In genomic region chr15:77030042-77030927, GRCh38 we compare ENCODE assay signal across 9 cellular contexts. TPM values are rescaled to one million over a fixed set of nuclear protein-coding genes. Genes with fewer than 3 reads are reported as not detected.
A peak's percentile ranks its signal among the peaks of the same experiment; 100 is the strongest.
DNase-seq lines count a peak whose midpoint lies in the region; ATAC-seq and TF ChIP-seq lines count a peak whose summit lies in the region.
"Had no signal": no experiment of that assay in that cellular context is flagged by ENCODE, and none has a peak within 500 bp of the region (broad histone marks: within the 10 kb centered on the region; RNA-seq: fewer than 3 reads in every experiment).

No MANE protein-coding gene starts in this region.

- H3K36me3 ChIP-seq in transverse colon = no peaks in the 10 kb centered on the region
- H3K36me3 ChIP-seq: esophagus squamous epithelium had no signal

- CTCF ChIA-PET in activated CD8-positive, alpha-beta memory T cell treated with anti-CD3 and anti-CD28 coated beads, Interleukin-2, amount 10 ng/mL, durations not matched to agents 7 days and 5 days (lab: Charles Lee) = interaction anchor here (0.5 to 3.3 kb wide), 11 partner anchors 11 to 514 kb away, joined by 3 to 31 read pairs (median 4); no protein-coding TSS in a partner anchor
- CTCF ChIA-PET in activated CD8-positive, alpha-beta T cell treated with anti-CD3 and anti-CD28 coated beads, Interleukin-2, amount 10 ng/mL, durations not matched to agents 7 days and 5 days (lab: Charles Lee) = interaction anchor here (0.8 to 4.4 kb wide), 10 partner anchors 13 to 513 kb away, joined by 3 to 59 read pairs (median 6); partner anchors contain the start of gene PSTPIP1

- H3K4me3 ChIP-seq in transverse colon = no peak overlapping the region
- H3K4me3 ChIP-seq: esophagus squamous epithelium had no signal

- no peaks in the 10 kb centered on the region for H3K9me3 ChIP-seq in transverse colon
- H3K9me3 ChIP-seq: esophagus squamous epithelium had no signal

- H3K27ac ChIP-seq in transverse colon = no peak overlapping the region
- H3K27ac ChIP-seq: esophagus squamous epithelium had no signal

- H3K4me1 Mint-ChIP-seq in activated CD8-positive, alpha-beta memory T cell treated with anti-CD3 and anti-CD28 coated beads, Interleukin-2, amount 10 ng/mL, durations not matched to agents 7 days and 5 days = peaks cover 28% of the 10 kb centered on the region
- peaks cover 49% of the 10 kb centered on the region for H3K4me1 Mint-ChIP-seq in activated CD8-positive, alpha-beta T cell treated with anti-CD3 and anti-CD28 coated beads, Interleukin-2, amount 10 ng/mL, durations not matched to agents 7 days and 5 days (ENCODE audit: low read depth)
- peaks cover 35% of the 10 kb centered on the region for H3K4me1 Mint-ChIP-seq in stimulated activated memory B cell treated with anti-CD40 and anti-IgM and Interleukin-4, amounts not matched to agents 10 μg/mL and 1 μg/mL and 100 μg/mL, for 72 hours

- TF ChIP-seq CTCF in transverse colon (IDR thresholded peaks at IDR 0.05) = no peak

- POLR2A ChIA-PET in activated CD8-positive, alpha-beta T cell treated with anti-CD3 and anti-CD28 coated beads, Interleukin-2, amount 10 ng/mL, durations not matched to agents 7 days and 5 days (lab: Charles Lee) = interaction anchor here (1.2 kb wide), 1 partner anchor 11 kb away, joined by 4 read pairs; no protein-coding TSS in a partner anchor

- H3K27me3 ChIP-seq in transverse colon = peaks cover 6% of the 10 kb centered on the region

- no peak for ATAC-seq in activated CD8-positive, alpha-beta memory T cell treated with anti-CD3 and anti-CD28 coated beads, Interleukin-2, amount 10 ng/mL, durations not matched to agents 7 days and 5 days
- no peak for ATAC-seq in activated CD8-positive, alpha-beta T cell treated with anti-CD3 and anti-CD28 coated beads, Interleukin-2, amount 10 ng/mL, durations not matched to agents 7 days and 5 days
- ATAC-seq in left colon = peak; percentile 36
- no peak for ATAC-seq in stimulated activated memory B cell treated with anti-CD40 and anti-IgM and Interleukin-4, amounts not matched to agents 10 μg/mL and 1 μg/mL and 100 μg/mL, for 72 hours

- peaks cover 48% of the 10 kb centered on the region for H3K36me3 Mint-ChIP-seq in activated CD8-positive, alpha-beta memory T cell treated with anti-CD3 and anti-CD28 coated beads, Interleukin-2, amount 10 ng/mL, durations not matched to agents 7 days and 5 days
- peaks cover 78% of the 10 kb centered on the region for H3K36me3 Mint-ChIP-seq in activated CD8-positive, alpha-beta T cell treated with anti-CD3 and anti-CD28 coated beads, Interleukin-2, amount 10 ng/mL, durations not matched to agents 7 days and 5 days (ENCODE audit: low read depth)
- H3K36me3 Mint-ChIP-seq in stimulated activated memory B cell treated with anti-CD40 and anti-IgM and Interleukin-4, amounts not matched to agents 10 μg/mL and 1 μg/mL and 100 μg/mL, for 72 hours = no peaks in the 10 kb centered on the region

- DNase-seq in activated CD8-positive, alpha-beta memory T cell treated with anti-CD3 and anti-CD28 coated beads, Interleukin-2, amount 10 ng/mL, durations not matched to agents 7 days and 5 days = peak; percentile 37
- DNase-seq in activated CD8-positive, alpha-beta memory T cell treated with anti-CD3 and anti-CD28 coated beads for 24 hours = no peak
- DNase-seq in activated CD8-positive, alpha-beta T cell treated with anti-CD3 and anti-CD28 coated beads, Interleukin-2, amount 10 ng/mL, durations not matched to agents 7 days and 5 days = no peak
- peak; percentile 47 to 55 for DNase-seq in left colon
- peak; percentile 28 for DNase-seq in transverse colon
- no peak for DNase-seq in activated T-cell treated with anti-CD3 and anti-CD28 coated beads for 4 hours
- DNase-seq in RPMI8226 = no peak
- DNase-seq: esophagus squamous epithelium had no signal

- no peaks in the 10 kb centered on the region for H3K9me3 Mint-ChIP-seq in activated CD8-positive, alpha-beta memory T cell treated with anti-CD3 and anti-CD28 coated beads, Interleukin-2, amount 10 ng/mL, durations not matched to agents 7 days and 5 days (ENCODE audit: low read depth)
- H3K9me3 Mint-ChIP-seq in activated CD8-positive, alpha-beta T cell treated with anti-CD3 and anti-CD28 coated beads, Interleukin-2, amount 10 ng/mL, durations not matched to agents 7 days and 5 days (ENCODE audit: insufficient read depth) = no peaks in the 10 kb centered on the region
- no peaks in the 10 kb centered on the region for H3K9me3 Mint-ChIP-seq in stimulated activated memory B cell treated with anti-CD40 and anti-IgM and Interleukin-4, amounts not matched to agents 10 μg/mL and 1 μg/mL and 100 μg/mL, for 72 hours

- H3K4me1 ChIP-seq in transverse colon = peaks cover 5 to 33% (median 20%) of the 10 kb centered on the region in 4 donors

- no peak overlapping the region for H3K4me3 Mint-ChIP-seq in activated CD8-positive, alpha-beta memory T cell treated with anti-CD3 and anti-CD28 coated beads, Interleukin-2, amount 10 ng/mL, durations not matched to agents 7 days and 5 days
- no peak overlapping the region for H3K4me3 Mint-ChIP-seq in activated CD8-positive, alpha-beta T cell treated with anti-CD3 and anti-CD28 coated beads, Interleukin-2, amount 10 ng/mL, durations not matched to agents 7 days and 5 days
- no peak overlapping the region for H3K4me3 Mint-ChIP-seq in stimulated activated memory B cell treated with anti-CD40 and anti-IgM and Interleukin-4, amounts not matched to agents 10 μg/mL and 1 μg/mL and 100 μg/mL, for 72 hours

- intact Hi-C loops in left colon (cut with DNase I, micrococcal nuclease) = loop anchor here in 1 of 2 donors (10.0 kb wide), 1 partner anchor 75 kb away; no protein-coding TSS in a partner anchor
- intact Hi-C loops in transverse colon (cut with DNase I; ENCODE audit: low total_unique reads) = no loop called here

- no peak overlapping the region for H3K27ac Mint-ChIP-seq in activated CD8-positive, alpha-beta memory T cell treated with anti-CD3 and anti-CD28 coated beads, Interleukin-2, amount 10 ng/mL, durations not matched to agents 7 days and 5 days
- peak overlapping the region; percentile 30 for H3K27ac Mint-ChIP-seq in activated CD8-positive, alpha-beta T cell treated with anti-CD3 and anti-CD28 coated beads, Interleukin-2, amount 10 ng/mL, durations not matched to agents 7 days and 5 days
- H3K27ac Mint-ChIP-seq in stimulated activated memory B cell treated with anti-CD40 and anti-IgM and Interleukin-4, amounts not matched to agents 10 μg/mL and 1 μg/mL and 100 μg/mL, for 72 hours = no peak overlapping the region

- 71% methylated on average over 22 of the region's 22 CpGs; no CpG with 5 or more reads in 1 of the 2 donors for WGBS in transverse colon (ENCODE audit: low coverage in 1 of 2), 2 donors

- no peak for TF ChIP-seq EP300 in transverse colon (IDR thresholded peaks at IDR 0.05; ENCODE audit: low read depth)

- in situ Hi-C loops in transverse colon (cut with MboI; ENCODE audit: low pct_ligation_motif_present in 1 of 4, low pct_unique_long_range_greater_than_20kb in 1 of 4, low sequenced_read_pairs in 3 of 4) = no loop called here

- TF ChIP-seq POLR2A in transverse colon (IDR thresholded peaks at IDR 0.05) = no peak

- no peaks in the 10 kb centered on the region for H3K27me3 Mint-ChIP-seq in activated CD8-positive, alpha-beta memory T cell treated with anti-CD3 and anti-CD28 coated beads, Interleukin-2, amount 10 ng/mL, durations not matched to agents 7 days and 5 days
- H3K27me3 Mint-ChIP-seq in activated CD8-positive, alpha-beta T cell treated with anti-CD3 and anti-CD28 coated beads, Interleukin-2, amount 10 ng/mL, durations not matched to agents 7 days and 5 days (ENCODE audit: low read depth) = no peaks in the 10 kb centered on the region
- no peaks in the 10 kb centered on the region for H3K27me3 Mint-ChIP-seq in stimulated activated memory B cell treated with anti-CD40 and anti-IgM and Interleukin-4, amounts not matched to agents 10 μg/mL and 1 μg/mL and 100 μg/mL, for 72 hours

RNA-seq across cellular contexts. Expression of gene PSTPIP1, which starts 35.4 kb away (rescaled TPM):
- 100 to 1,000 TPM; 157 to 255 TPM for total RNA-seq in activated CD8-positive, alpha-beta memory T cell treated with anti-CD3 and anti-CD28 coated beads, Interleukin-2, amount 10 ng/mL, durations not matched to agents 7 days and 5 days
- 100 to 1,000 TPM; 208 to 212 TPM for total RNA-seq in activated CD8-positive, alpha-beta T cell treated with anti-CD3 and anti-CD28 coated beads, Interleukin-2, amount 10 ng/mL, durations not matched to agents 7 days and 5 days
- total RNA-seq in left colon = 1 to 10 TPM; 1.6 to 7.2 TPM
- 10 to 100 TPM in 1 of 4 donors, 1 to 10 TPM in 3; 1.4 to 35.2 (median 8.7) TPM for total RNA-seq in transverse colon

RNA-seq across cellular contexts. Expression of gene TSPAN3, which starts 40.6 kb away (rescaled TPM):
- 10 to 100 TPM; 20.9 to 29.4 TPM for total RNA-seq in activated CD8-positive, alpha-beta memory T cell treated with anti-CD3 and anti-CD28 coated beads, Interleukin-2, amount 10 ng/mL, durations not matched to agents 7 days and 5 days
- 10 to 100 TPM; 17.4 to 18.4 TPM for total RNA-seq in activated CD8-positive, alpha-beta T cell treated with anti-CD3 and anti-CD28 coated beads, Interleukin-2, amount 10 ng/mL, durations not matched to agents 7 days and 5 days
- total RNA-seq in left colon (100 to 1,000 TPM; 708 to 954 TPM), transverse colon (1,000 to 10,000 TPM in 1 of 4 donors, 100 to 1,000 TPM in 3; 365 to 1,069 (median 676) TPM)

Comparison
In these comparisons a context has a peak if more than half of its experiments do, and no peak if none do; other contexts are left out.
1. DNase-seq: peak in activated CD8-positive, alpha-beta memory T cell treated with anti-CD3 and anti-CD28 coated beads, Interleukin-2, amount 10 ng/mL, durations not matched to agents 7 days and 5 days (single experiment), left colon (2 of 2) and transverse colon (single experiment); none in activated CD8-positive, alpha-beta memory T cell treated with anti-CD3 and anti-CD28 coated beads for 24 hours (single experiment), activated CD8-positive, alpha-beta T cell treated with anti-CD3 and anti-CD28 coated beads, Interleukin-2, amount 10 ng/mL, durations not matched to agents 7 days and 5 days (single experiment), activated T-cell treated with anti-CD3 and anti-CD28 coated beads for 4 hours (single experiment) and RPMI8226 (single experiment).
2. RNA of gene PSTPIP1, which starts 35.4 kb away (total RNA-seq): 157 to 255 TPM in activated CD8-positive, alpha-beta memory T cell treated with anti-CD3 and anti-CD28 coated beads, Interleukin-2, amount 10 ng/mL, durations not matched to agents 7 days and 5 days and 208 to 212 TPM in activated CD8-positive, alpha-beta T cell treated with anti-CD3 and anti-CD28 coated beads, Interleukin-2, amount 10 ng/mL, durations not matched to agents 7 days and 5 days; 1.4 to 35.2 TPM in transverse colon and 1.6 to 7.2 TPM in left colon; every median in the first group is over 4 times any median in the second.
3. RNA of gene TSPAN3, which starts 40.6 kb away (total RNA-seq): 708 to 954 TPM in left colon and 365 to 1,069 TPM in transverse colon; 20.9 to 29.4 TPM in activated CD8-positive, alpha-beta memory T cell treated with anti-CD3 and anti-CD28 coated beads, Interleukin-2, amount 10 ng/mL, durations not matched to agents 7 days and 5 days and 17.4 to 18.4 TPM in activated CD8-positive, alpha-beta T cell treated with anti-CD3 and anti-CD28 coated beads, Interleukin-2, amount 10 ng/mL, durations not matched to agents 7 days and 5 days; every median in the first group is over 10 times any median in the second.